Comparison of ENCODE assay signal across 15 cellular contexts in the genomic region with DNA sequence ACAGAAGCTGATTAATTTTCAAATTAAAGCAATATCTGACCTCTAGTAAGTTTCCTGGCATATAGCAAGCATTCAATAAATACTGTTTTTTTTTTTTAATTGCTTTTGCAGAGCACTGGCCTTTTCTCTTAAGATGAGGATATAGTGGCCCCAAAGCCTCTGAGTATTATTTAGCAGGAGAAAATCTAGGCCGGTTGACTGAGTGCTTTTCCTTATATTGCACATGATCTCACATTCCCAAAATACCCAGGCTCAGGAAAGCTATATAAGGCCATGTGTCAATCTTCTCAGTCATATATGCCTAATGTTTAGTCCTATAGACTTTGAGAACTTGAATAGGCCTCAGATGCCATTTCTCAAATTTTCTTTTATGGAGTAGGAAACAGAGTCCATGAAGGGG.
DNase-seq lines count a peak whose midpoint lies in the region; ATAC-seq and TF ChIP-seq lines count a peak whose summit lies in the region.
"Had no signal": no experiment of that assay in that cellular context is flagged by ENCODE, and none has a peak within 500 bp of the region (broad histone marks: within the 10 kb centered on the region; RNA-seq: fewer than 3 reads in every experiment).

No MANE protein-coding gene starts in this region.

- peak overlapping the region; percentile 74 for H2BK12ac ChIP-seq in trophoblast cell (ENCODE audit: low read length)

- H3K4me1 ChIP-seq in HUES48 (ENCODE audit: control insufficient read depth, insufficient read depth, low read length) (peaks cover 49% of the 10 kb centered on the region), esophagus muscularis mucosa (peaks cover 36 to 62% (median 53%) of the 10 kb centered on the region in 4 donors), trophoblast cell (ENCODE audit: control insufficient read depth in 1 of 2, insufficient read depth in 2 of 2, low read length in 2 of 2) (peaks cover 5% of the 10 kb centered on the region in 2 experiments)
- H3K4me1 ChIP-seq: BE2C had no signal

- peak overlapping the region; percentile 38 for H4K91ac ChIP-seq in trophoblast cell (ENCODE audit: low read depth, low read length)

- TF ChIP-seq CTCF in brain (conservative IDR thresholded peaks at IDR 0.05) (no peak), esophagus muscularis mucosa (IDR thresholded peaks at IDR 0.05) (no peak)

- H4K8ac ChIP-seq in trophoblast cell (ENCODE audit: low read depth, low read length) = no peak overlapping the region

- H3K18ac ChIP-seq in trophoblast cell (ENCODE audit: low read length) = no peak overlapping the region

- H2BK120ac ChIP-seq in trophoblast cell (ENCODE audit: insufficient read depth, low read length, poor library complexity) = no peak overlapping the region

- no peak overlapping the region for H4K12ac ChIP-seq in trophoblast cell (ENCODE audit: low read depth, low read length)

- H2AFZ ChIP-seq in trophoblast cell (ENCODE audit: insufficient read depth, low read length, poor library complexity) = no peak overlapping the region

- H3K23ac ChIP-seq in trophoblast cell (ENCODE audit: low read length) = no peak overlapping the region

- H3K27me3 Mint-ChIP-seq in brain = peaks cover 6% of the 10 kb centered on the region

- H3K9ac ChIP-seq in HUES48 (ENCODE audit: low read depth, low read length) = no peak overlapping the region
- no peak overlapping the region for H3K9ac ChIP-seq in trophoblast cell (ENCODE audit: low read length)

- WGBS in esophagus muscularis mucosa = 53% methylated on average over 1 of the region's 1 CpG
- no CpG with 5 or more reads among the region's 1 CpG for WGBS in trophoblast cell (ENCODE audit: extremely low coverage, insufficient coverage, insufficient read length)

- no peaks in the 10 kb centered on the region for H3K9me3 Mint-ChIP-seq in brain
- H3K9me3 Mint-ChIP-seq: CD4-positive, alpha-beta memory T cell had no signal

- no peak overlapping the region for H3K4me2 ChIP-seq in trophoblast cell (ENCODE audit: low read length)

- no peak overlapping the region for H3K14ac ChIP-seq in trophoblast cell (ENCODE audit: low read length)

- ATAC-seq in GM21576 (IDR thresholded peaks at IDR 0.05; ENCODE audit: unreplicated experiment) = no peak

- peak overlapping the region in 3 of 5 experiments; percentile 91 to 97 (median 93) for H3K27ac Mint-ChIP-seq in brain
- H3K27ac Mint-ChIP-seq: CD4-positive, alpha-beta memory T cell had no signal

- H3K27ac ChIP-seq in HUES48 (ENCODE audit: low read depth, low read length) = peak overlapping the region; percentile 93
- H3K27ac ChIP-seq in esophagus muscularis mucosa (replicated peaks in 1 of 4) = peak overlapping the region; percentile 36 to 75 (median 61)
- no peak overlapping the region for H3K27ac ChIP-seq in trophoblast cell (ENCODE audit: low read depth, low read length)

- TF ChIP-seq POLR2A in esophagus muscularis mucosa (IDR thresholded peaks at IDR 0.05; ENCODE audit: low read depth) = no peak

- no peaks in the 10 kb centered on the region for H3K36me3 Mint-ChIP-seq in brain
- H3K36me3 Mint-ChIP-seq: CD4-positive, alpha-beta memory T cell had no signal

- H3K4me3 Mint-ChIP-seq in brain = peak overlapping the region in 1 of 5 experiments; percentile 13
- H3K4me3 Mint-ChIP-seq: CD4-positive, alpha-beta memory T cell had no signal

- intact Hi-C loops in esophagus muscularis mucosa (cut with DNase I) = no loop called here

- H3K9me3 ChIP-seq in HUES48 (ENCODE audit: control insufficient read depth, insufficient read depth, low read length) (no peaks in the 10 kb centered on the region), esophagus muscularis mucosa (no peaks in the 10 kb centered on the region), trophoblast cell (ENCODE audit: insufficient read depth, low read depth, low read length) (no peaks in the 10 kb centered on the region)
- H3K9me3 ChIP-seq: BE2C had no signal

- H3K27me3 ChIP-seq in HUES48 (ENCODE audit: control insufficient read depth, insufficient read depth, low read length) (no peaks in the 10 kb centered on the region; the same call in 1 of the 2 replicates), esophagus muscularis mucosa (no peaks in the 10 kb centered on the region), trophoblast cell (ENCODE audit: insufficient read depth, low read length) (no peaks in the 10 kb centered on the region)
- H3K27me3 ChIP-seq: BE2C had no signal

- DNase-seq in esophagus muscularis mucosa (ENCODE audit: extremely low spot score) (no peak), trophoblast cell (peak in 1 of 2 donors; percentile 21), foreskin melanocyte (no peak)
- DNase-seq in activated naive CD4-positive, alpha-beta T cell treated with anti-CD3 and anti-CD28 coated beads, Interleukin-2, amount 50 U/mL, for 16 hours = no peak
- DNase-seq in stimulated activated CD4-positive, alpha-beta T cell treated with anti-CD3 and anti-CD28 coated beads, Interleukin-15, amount 100 ng/mL, for 24 hours = no peak
- DNase-seq: BE2C; CD4-positive, alpha-beta memory T cell; DMS79 treated with DMSO at 0.1 percent for 48 hours; KBM-7; NCI-H1092; NCI-H2171; SHP77 had no signal

- H2AK5ac ChIP-seq in trophoblast cell (ENCODE audit: low read length) = no peak overlapping the region

- no peak overlapping the region for H3K4ac ChIP-seq in trophoblast cell (ENCODE audit: low read depth, low read length)

- TF ChIP-seq EP300 in esophagus muscularis mucosa (IDR thresholded peaks at IDR 0.05) = no peak

- peak overlapping the region; percentile 28 for H2BK5ac ChIP-seq in trophoblast cell (ENCODE audit: low read depth, low read length, poor library complexity)

- H3K79me2 ChIP-seq in trophoblast cell (ENCODE audit: control insufficient read depth, insufficient read depth, low read length, poor library complexity) = no peaks in the 10 kb centered on the region

- peaks cover 12% of the 10 kb centered on the region for H3K79me1 ChIP-seq in trophoblast cell (ENCODE audit: low read length)

- peaks cover 94% of the 10 kb centered on the region for H3K4me1 Mint-ChIP-seq in brain
- H3K4me1 Mint-ChIP-seq: CD4-positive, alpha-beta memory T cell had no signal

- H3K36me3 ChIP-seq in HUES48 (ENCODE audit: control insufficient read depth, insufficient read depth, low read length) (no peaks in the 10 kb centered on the region), esophagus muscularis mucosa (no peaks in the 10 kb centered on the region), trophoblast cell (ENCODE audit: control insufficient read depth in 1 of 2, insufficient read depth in 2 of 2, low read length in 2 of 2) (no peaks in the 10 kb centered on the region)
- H3K36me3 ChIP-seq: BE2C had no signal

- no peak overlapping the region for H3K4me3 ChIP-seq in HUES48 (ENCODE audit: low read depth, low read length)
- no peak overlapping the region for H3K4me3 ChIP-seq in esophagus muscularis mucosa
- H3K4me3 ChIP-seq in trophoblast cell (ENCODE audit: low read depth, low read length) = no peak overlapping the region
